Comparison of ENCODE assay signal across 8 cellular contexts in genomic region chr2:210169871-210170441, GRCh38. TPM values are rescaled to one million over a fixed set of nuclear protein-coding genes. Genes with fewer than 3 reads are reported as not detected.
DNase-seq lines count a peak whose midpoint lies in the region; ATAC-seq and TF ChIP-seq lines count a peak whose summit lies in the region.

No MANE protein-coding gene starts in this region.

- TF ChIP-seq CTCF in AG10803 (conservative IDR thresholded peaks at IDR 0.05; ENCODE audit: low read length): no peak

- H3K9me3 ChIP-seq in neuron (ENCODE audit: low read length): no peaks in the 10 kb centered on the region

- peak overlapping the region; percentile 83 for H3K4me3 ChIP-seq in AG10803 (ENCODE audit: low read length)
- peak overlapping the region; percentile 80 for H3K4me3 ChIP-seq in neuron (ENCODE audit: low read length)

- TF ChIP-seq POLR2A in erythroblast (IDR thresholded peaks at IDR 0.05; ENCODE audit: low read length): no peak

- H2AFZ ChIP-seq in neuron (ENCODE audit: low read depth, low read length): peak overlapping the region; percentile 57

- no peaks in the 10 kb centered on the region for H3K27me3 ChIP-seq in neuron (ENCODE audit: insufficient read depth, low read length)

- peaks cover 17% of the 10 kb centered on the region for H3K4me1 ChIP-seq in neuron (ENCODE audit: insufficient read depth, low read length)

- H3K36me3 ChIP-seq in neuron (ENCODE audit: insufficient read depth, low read length): no peaks in the 10 kb centered on the region

- ATAC-seq in GM18870 (IDR thresholded peaks at IDR 0.05; ENCODE audit: unreplicated experiment): peak; percentile 62
- ATAC-seq in HG03457 (IDR thresholded peaks at IDR 0.05; ENCODE audit: unreplicated experiment): peak; percentile 30
- peak; percentile 23 for ATAC-seq in SK-N-SH treated with all-trans-retinoic acid at 6 μM for 48 hours

- DNase-seq in AG10803 (ENCODE audit: low read depth) (peak; percentile 78), erythroblast (lab: John Stamatoyannopoulos, UW) (peak; percentile 56 to 72), mucosa of gallbladder (ENCODE audit: low spot score) (no peak), NCI-H774 (lab: John Stamatoyannopoulos, UW) (no peak)

TF ChIP-seq in SK-N-SH treated with all-trans-retinoic acid at 6 μM for 48 hours, 23 proteins besides CTCF, POLR2A, EP300 and RAD21:
- TF ChIP-seq ISL1 (CRISPR knock-in tag; IDR thresholded peaks at IDR 0.05) (no peak), ESRRG (CRISPR knock-in tag; IDR thresholded peaks at IDR 0.05) (no peak), POU6F1 (CRISPR knock-in tag; IDR thresholded peaks at IDR 0.05; ENCODE audit: borderline replicate concordance, low read depth) (no peak), ZNF70 (CRISPR knock-in tag; IDR thresholded peaks at IDR 0.05) (no peak), CSRNP3 (CRISPR knock-in tag; IDR thresholded peaks at IDR 0.05) (no peak), ZC3H10 (CRISPR knock-in tag; IDR thresholded peaks at IDR 0.05) (no peak), PPARA (CRISPR knock-in tag; IDR thresholded peaks at IDR 0.05; ENCODE audit: borderline replicate concordance) (no peak), TOX (CRISPR knock-in tag; IDR thresholded peaks at IDR 0.05; ENCODE audit: borderline replicate concordance) (no peak), ZFP3 (CRISPR knock-in tag; IDR thresholded peaks at IDR 0.05) (no peak), SNAI2 (CRISPR knock-in tag; IDR thresholded peaks at IDR 0.05) (no peak), BACH2 (CRISPR knock-in tag; IDR thresholded peaks at IDR 0.05; ENCODE audit: borderline replicate concordance) (no peak), PATZ1 (CRISPR knock-in tag; IDR thresholded peaks at IDR 0.05; ENCODE audit: borderline replicate concordance) (no peak), CREB5 (CRISPR knock-in tag; IDR thresholded peaks at IDR 0.05; ENCODE audit: low read depth) (no peak), ZFP30 (CRISPR knock-in tag; IDR thresholded peaks at IDR 0.05) (no peak), TCF4 (CRISPR knock-in tag; IDR thresholded peaks at IDR 0.05; ENCODE audit: borderline replicate concordance) (no peak), TSHZ2 (CRISPR knock-in tag; IDR thresholded peaks at IDR 0.05) (no peak), GLIS3 (CRISPR knock-in tag; IDR thresholded peaks at IDR 0.05) (no peak), ARNTL (CRISPR knock-in tag; IDR thresholded peaks at IDR 0.05; ENCODE audit: borderline replicate concordance, low read depth) (no peak), ZNF8 (CRISPR knock-in tag; IDR thresholded peaks at IDR 0.05) (no peak)

RNA-seq across cellular contexts. Expression of gene KANSL1L, which starts 1.3 kb away (rescaled TPM):
- 58.3 TPM for total RNA-seq in mucosa of gallbladder

RNA-seq across cellular contexts. Expression of gene ACADL, which starts 55.3 kb away (rescaled TPM):
- total RNA-seq in mucosa of gallbladder: 3.8 TPM

Comparison
In these comparisons a context has a peak if more than half of its experiments do, and no peak if none do; other contexts are left out.
1. DNase-seq: peak in AG10803 (single experiment) and erythroblast (2 of 2); none in mucosa of gallbladder (single experiment) and NCI-H774 (single experiment).
2. Peak in every context shown above with its lines, with median percentiles within 50 percentile points of each other: ATAC-seq.